5 cellular contexts compared by ENCODE assay signal in the genomic region with DNA sequence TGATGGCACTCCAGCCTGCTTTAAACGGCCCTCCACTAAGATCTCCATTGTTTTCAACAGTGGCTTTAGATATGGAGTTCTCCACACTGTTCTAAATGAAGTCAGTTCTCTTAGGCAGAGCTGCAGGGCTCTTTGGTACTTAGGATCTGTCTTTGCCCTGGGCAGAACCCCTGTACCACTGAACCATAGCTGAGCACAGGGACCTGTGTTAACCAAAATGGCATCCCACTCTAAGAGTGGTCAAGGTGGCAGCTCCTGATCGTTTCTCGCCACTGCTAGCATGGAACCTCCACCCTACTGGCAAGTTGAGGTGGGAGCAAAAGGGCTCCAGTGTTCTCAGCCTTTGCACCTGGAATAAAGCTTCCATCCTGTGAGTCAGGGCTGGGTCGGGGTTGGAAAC.
"Had no signal": no experiment of that assay in that cellular context is flagged by ENCODE, and none has a peak within 500 bp of the region (broad histone marks: within the 10 kb centered on the region; RNA-seq: fewer than 3 reads in every experiment).

No MANE protein-coding gene starts in this region.

- H3K4me3 Mint-ChIP-seq: HFFc6 had no signal

- ATAC-seq: HCT116 had no signal

- DNase-seq: GOT3, H7, HFFc6, IMR-90 had no signal

- H3K27ac Mint-ChIP-seq: HFFc6 had no signal

- H3K9me3 Mint-ChIP-seq: HFFc6 had no signal
